ENCODE assay signal across 18 cellular contexts in genomic region chr21:41703857-41704501, GRCh38.
DNase-seq lines count a peak whose midpoint lies in the region; ATAC-seq, FAIRE-seq and TF ChIP-seq lines count a peak whose summit lies in the region.
"Had no signal": no experiment of that assay in that cellular context is flagged by ENCODE, and none has a peak within 500 bp of the region (broad histone marks: within the 10 kb centered on the region; RNA-seq: fewer than 3 reads in every experiment).

No MANE protein-coding gene starts in this region.

- peak; percentile 76 for ATAC-seq in left colon
- ATAC-seq: activated CD8-positive, alpha-beta T cell treated with anti-CD3 and anti-CD28 coated beads for 36 hours; stimulated activated naive CD8-positive, alpha-beta T cell treated with anti-CD3 and anti-CD28 coated beads, Interleukin-15, amount 100 ng/mL, for 72 hours had no signal

- no peaks in the 10 kb centered on the region for H3K9me2 ChIP-seq in PC-9 (ENCODE audit: insufficient read depth)

- peak overlapping the region; percentile 93 for H3K27ac ChIP-seq in PC-9
- H3K27ac ChIP-seq: coronary artery, HL-60 had no signal

- no peaks in the 10 kb centered on the region for H4K20me1 ChIP-seq in PC-9 (ENCODE audit: insufficient read depth)

- no peaks in the 10 kb centered on the region; the same call in 1 of the 2 replicates for H3K9me3 ChIP-seq in PC-9 (ENCODE audit: insufficient read depth, low read depth)

- H2AFZ ChIP-seq in PC-9 = no peak overlapping the region

- no peaks in the 10 kb centered on the region for H3K27me3 ChIP-seq in PC-9 (ENCODE audit: insufficient read depth, low read depth)

- no peaks in the 10 kb centered on the region for H3K36me3 ChIP-seq in PC-9 (ENCODE audit: low read depth)

- peak overlapping the region; percentile 60 for H3K4me2 ChIP-seq in PC-9

- peaks cover 40% of the 10 kb centered on the region for H3F3A ChIP-seq in PC-9 (ENCODE audit: insufficient read depth, low read depth)

- no TSS peak for BruUV-seq in PC-9 (replicated peaks; lab: Mats Ljungman, UMichigan)

- TF ChIP-seq CTCF in PC-9 (conservative IDR thresholded peaks at IDR 0.05) = no peak

- H3K4me3 ChIP-seq in PC-9 = no peak overlapping the region
- H3K4me3 ChIP-seq: coronary artery, lung had no signal

- peak; percentile 59 for DNase-seq in SIG-M5 treated with dmso at 0.1 percent for 504 hours (lab: John Stamatoyannopoulos, UW; ENCODE audit: unreplicated experiment)
- DNase-seq in SIG-M5 (lab: John Stamatoyannopoulos, UW) = no peak
- DNase-seq in PC-9 = peak; percentile 78 to 97
- DNase-seq in left colon = peak; percentile 78 to 93
- no peak for DNase-seq in NCI-H226
- DNase-seq in ecto neural progenitor cell (ENCODE audit: low spot score) = no peak
- no peak for DNase-seq in frontal cortex (ENCODE audit: low spot score in 2 of 2)
- DNase-seq in hypothalamus (lab: John Stamatoyannopoulos, UW) = no peak
- DNase-seq: activated CD8-positive, alpha-beta T cell treated with anti-CD3 and anti-CD28 coated beads for 36 hours; anterior cingulate cortex; CD4-positive, alpha-beta memory T cell; GF-D8; NCI-H446; stimulated activated naive CD8-positive, alpha-beta T cell treated with anti-CD3 and anti-CD28 coated beads, Interleukin-15, amount 100 ng/mL, for 72 hours; T-helper 9 cell had no signal

- no peak for FAIRE-seq in frontal cortex (lab: Jason Lieb, UNC)

- CTCF ChIA-PET in PC-9 (lab: Charles Lee) = no interaction called here

- H3K79me2 ChIP-seq in PC-9 (ENCODE audit: low read depth) = peaks cover 3% of the 10 kb centered on the region; the same call in 1 of the 2 replicates

- POLR2A ChIA-PET in PC-9 (lab: Charles Lee; ENCODE audit: unreplicated experiment) = interaction anchor here (0.6 kb wide), 1 partner anchor 83 kb away, joined by 11 read pairs; no protein-coding TSS in a partner anchor

- H3K4me1 ChIP-seq in PC-9 (replicated peaks; ENCODE audit: insufficient read depth) = peaks cover 72% of the 10 kb centered on the region

- intact Hi-C loops in PC-9 (cut with micrococcal nuclease; ENCODE audit: unreplicated experiment) (no loop called here), left colon (cut with DNase I, micrococcal nuclease) (no loop called here)

Comparison
In these comparisons a context has a peak if more than half of its experiments do, and no peak if none do; other contexts are left out.
1. DNase-seq: peak in SIG-M5 treated with dmso at 0.1 percent for 504 hours (single experiment), PC-9 (2 of 2) and left colon (2 of 2); none in SIG-M5 (single experiment), NCI-H226 (single experiment), ecto neural progenitor cell (single experiment), frontal cortex (0 of 2) and hypothalamus (0 of 51).